20 cellular contexts compared by ENCODE assay signal in genomic region chr19:6076291-6076665, GRCh38. TPM values are rescaled to one million over a fixed set of nuclear protein-coding genes. Genes with fewer than 3 reads are reported as not detected.
DNase-seq lines count a peak whose midpoint lies in the region; ATAC-seq and TF ChIP-seq lines count a peak whose summit lies in the region.
"Had no signal": no experiment of that assay in that cellular context is flagged by ENCODE, and none has a peak within 500 bp of the region (broad histone marks: within the 10 kb centered on the region; RNA-seq: fewer than 3 reads in every experiment).

No MANE protein-coding gene starts in this region.

- ATAC-seq in sciatic nerve (peak; percentile 31), GM21423 (IDR thresholded peaks at IDR 0.05; ENCODE audit: unreplicated experiment) (no peak), HG02623 (IDR thresholded peaks at IDR 0.05; ENCODE audit: unreplicated experiment) (no peak)
- ATAC-seq: natural killer cell; stimulated activated effector memory CD8-positive, alpha-beta T cell treated with anti-CD3 and anti-CD28 coated beads, Interleukin-12 subunit alpha, Interleukin-12 subunit beta, amount 100 ng/mL, for 72 hours had no signal

- H3K9ac ChIP-seq in fibroblast of lung (ENCODE audit: insufficient read depth, low read length), result peak overlapping the region; percentile 45
- H3K9ac ChIP-seq: BLaER1, KMS-11 had no signal

- TF ChIP-seq CTCF in fibroblast of lung (conservative IDR thresholded peaks at IDR 0.05 in 1 of 2, IDR thresholded peaks at IDR 0.05 in 1 of 2; ENCODE audit: low read depth in 1 of 2, low read length in 2 of 2), result no peak
- TF ChIP-seq CTCF in vagina (IDR thresholded peaks at IDR 0.05), result no peak

- H3K27me3 ChIP-seq in SJSA1 (replicated peaks) (no peaks in the 10 kb centered on the region), fibroblast of lung (ENCODE audit: control insufficient read depth, insufficient read depth, low read length) (no peaks in the 10 kb centered on the region), vagina (no peaks in the 10 kb centered on the region)
- H3K27me3 ChIP-seq: BLaER1, cardiac muscle cell, right lobe of liver had no signal

- H3K4me3 ChIP-seq in SJSA1, result no peak overlapping the region
- H3K4me3 ChIP-seq in fibroblast of lung (replicated peaks in 1 of 4; ENCODE audit: control extremely low read depth in 1 of 4, insufficient read depth in 1 of 4, low read depth in 3 of 4, low read length in 4 of 4), result no peak overlapping the region
- H3K4me3 ChIP-seq in vagina, result peak overlapping the region in 1 of 2 donors; percentile 38
- H3K4me3 ChIP-seq: BLaER1, cardiac muscle cell, right lobe of liver had no signal

- peak overlapping the region; percentile 61 for H3K4me2 ChIP-seq in fibroblast of lung (ENCODE audit: extremely low read depth, insufficient read depth, low read length)
- H3K4me2 ChIP-seq: BLaER1, KMS-11 had no signal

- no peaks in the 10 kb centered on the region for H3K36me3 ChIP-seq in SJSA1
- peaks cover 1% of the 10 kb centered on the region for H3K36me3 ChIP-seq in fibroblast of lung (ENCODE audit: control insufficient read depth, insufficient read depth, low read length)
- no peaks in the 10 kb centered on the region for H3K36me3 ChIP-seq in vagina
- H3K36me3 ChIP-seq: BLaER1, cardiac muscle cell, right lobe of liver had no signal

- no peak overlapping the region for H2AFZ ChIP-seq in fibroblast of lung (ENCODE audit: low read length)

- no peaks in the 10 kb centered on the region for H3K9me3 ChIP-seq in SJSA1 (replicated peaks)
- no peaks in the 10 kb centered on the region for H3K9me3 ChIP-seq in fibroblast of lung (ENCODE audit: control insufficient read depth, insufficient read depth, low read depth, low read length)
- H3K9me3 ChIP-seq in vagina, result no peaks in the 10 kb centered on the region
- H3K9me3 ChIP-seq: BLaER1, right lobe of liver had no signal

- no peaks in the 10 kb centered on the region for H3K79me2 ChIP-seq in fibroblast of lung (ENCODE audit: control insufficient read depth, insufficient read depth, low read length)

- DNase-seq in SJSA1 (ENCODE audit: low read depth in 1 of 2, low spot score in 2 of 2) (no peak), fibroblast of lung (ENCODE audit: low read depth in 2 of 2) (no peak), sciatic nerve (ENCODE audit: low spot score) (no peak), vagina (ENCODE audit: extremely low spot score in 2 of 2) (no peak), cerebellar nuclear complex (lab: John Stamatoyannopoulos, UW) (no peak)
- DNase-seq: activated CD4-positive, alpha-beta T cell treated with anti-CD3 and anti-CD28 coated beads for 48 hours; activated naive CD4-positive, alpha-beta T cell treated with anti-CD3 and anti-CD28 coated beads, Interleukin-2, amount 50 U/mL, for 16 hours; effector memory CD4-positive, alpha-beta T cell; left ventricle myocardium superior; natural killer cell; NCI-H1436 had no signal

- H3K27ac ChIP-seq in SJSA1 (peak overlapping the region; percentile 79), fibroblast of lung (ENCODE audit: insufficient read depth, low read length) (peak overlapping the region; percentile 93), vagina (peak overlapping the region; percentile 67)
- H3K27ac ChIP-seq: BLaER1, cardiac muscle cell, KMS-11, right lobe of liver had no signal

- TF ChIP-seq POLR2A in vagina (IDR thresholded peaks at IDR 0.05), result no peak

- no peaks in the 10 kb centered on the region for H4K20me1 ChIP-seq in fibroblast of lung (ENCODE audit: control insufficient read depth, extremely low read depth, insufficient read depth, low read length)
- H4K20me1 ChIP-seq: BLaER1 had no signal

- H3K4me1 ChIP-seq in SJSA1 (replicated peaks), result peaks cover 16% of the 10 kb centered on the region
- H3K4me1 ChIP-seq in fibroblast of lung (ENCODE audit: control insufficient read depth, extremely low read depth, insufficient read depth, low read length), result peaks cover 13% of the 10 kb centered on the region
- peaks cover 17% of the 10 kb centered on the region for H3K4me1 ChIP-seq in vagina

- intact Hi-C loops in sciatic nerve (cut with DNase I) (no loop called here), vagina (cut with DNase I) (no loop called here)

RNA-seq across cellular contexts. Expression of gene RFX2, which starts 34.0 kb away (rescaled TPM):
- 9.7 and 13.1 TPM in 2 replicates for total RNA-seq in SJSA1 (2014; rRNA removed; shearing (Covaris generic))
- total RNA-seq in fibroblast of lung, result 5.9 and 9.6 TPM in 2 replicates
- polyA plus RNA-seq in fibroblast of lung, result 2.5 and 4.4 TPM in 2 replicates
- 3.6 and 4.7 TPM in 2 replicates for polyA plus RNA-seq in fibroblast of lung (2012)
- 21.3 and 23.8 TPM in 2 replicates for polyA minus RNA-seq in fibroblast of lung (ENCODE audit: low replicate concordance)
- 12.7 TPM for total RNA-seq in sciatic nerve
- total RNA-seq in vagina, result 12.0 TPM

RNA-seq across cellular contexts. Expression of gene ACSBG2, which starts 59.2 kb away (rescaled TPM):
- total RNA-seq in SJSA1 (2014; rRNA removed; shearing (Covaris generic)), result not detected in 2 replicates
- not detected in 2 replicates for total RNA-seq in fibroblast of lung
- not detected in 2 replicates for polyA plus RNA-seq in fibroblast of lung
- not detected in 2 replicates for polyA plus RNA-seq in fibroblast of lung (2012)
- not detected in 2 replicates for polyA minus RNA-seq in fibroblast of lung (ENCODE audit: low replicate concordance)
- not detected for total RNA-seq in sciatic nerve
- total RNA-seq in vagina, result not detected
- total RNA-seq: cardiac muscle cell, fibroblast of villous mesenchyme, left ventricle myocardium superior, natural killer cell, right lobe of liver, SK-MEL-5 had no signal
- polyA plus RNA-seq: cardiac muscle cell had no signal
